Comparison of ENCODE assay signal across 10 cellular contexts in the genomic region with DNA sequence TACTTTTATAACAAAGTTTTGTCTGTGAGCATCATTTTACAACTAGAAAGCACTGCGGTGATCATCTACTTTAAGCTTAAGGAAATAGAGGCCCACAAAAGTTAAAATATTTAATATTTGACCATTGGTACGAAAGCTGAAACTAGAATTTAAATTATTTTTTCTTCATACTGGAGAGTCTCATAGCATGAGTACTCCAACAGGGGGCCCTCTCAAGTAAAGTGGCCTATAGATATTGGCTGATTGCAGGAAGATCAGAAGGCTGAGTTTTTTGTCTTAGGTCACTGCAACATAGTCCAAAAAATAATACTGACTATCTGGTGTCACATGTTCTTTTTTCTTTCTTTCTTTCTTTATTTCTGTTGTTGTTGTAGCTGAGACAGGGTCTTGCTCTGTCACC.
A peak's percentile ranks its signal among the peaks of the same experiment; 100 is the strongest.
DNase-seq lines count a peak whose midpoint lies in the region; ATAC-seq and TF ChIP-seq lines count a peak whose summit lies in the region.
"Had no signal": no experiment of that assay in that cellular context is flagged by ENCODE, and none has a peak within 500 bp of the region (broad histone marks: within the 10 kb centered on the region; RNA-seq: fewer than 3 reads in every experiment).

No MANE protein-coding gene starts in this region.

- H2AFZ ChIP-seq in OCI-LY3 (ENCODE audit: low read depth, low read length) (no peak overlapping the region), hepatocyte (no peak overlapping the region)

- POLR2A ChIA-PET in BJ (lab: Charles Lee), result interaction anchor here (0.6 kb wide), 1 partner anchor 1252 kb away, joined by 3 read pairs; no protein-coding TSS in a partner anchor

- H3K4me1 ChIP-seq in OCI-LY3 (ENCODE audit: low read length), result no peaks in the 10 kb centered on the region
- H3K4me1 ChIP-seq in hepatocyte (ENCODE audit: insufficient read depth), result peaks cover 8% of the 10 kb centered on the region
- H3K4me1 ChIP-seq: uterus had no signal

- TF ChIP-seq CTCF in BJ (IDR thresholded peaks at IDR 0.05; ENCODE audit: insufficient read depth, low read depth, low read length), result peak; percentile 12; the same call in 1 of the 2 replicates
- TF ChIP-seq CTCF in OCI-LY3 (IDR thresholded peaks at IDR 0.05; ENCODE audit: low read depth, low read length), result peak; percentile 48
- peak; percentile 30 for TF ChIP-seq CTCF in hepatocyte (IDR thresholded peaks at IDR 0.05; ENCODE audit: poor library complexity)

- H3K36me3 ChIP-seq in BJ (ENCODE audit: control insufficient read depth, insufficient read depth, low read length), result no peaks in the 10 kb centered on the region
- no peaks in the 10 kb centered on the region for H3K36me3 ChIP-seq in OCI-LY3 (replicated peaks; ENCODE audit: low read depth, low read length)
- H3K36me3 ChIP-seq in hepatocyte (replicated peaks; ENCODE audit: insufficient read depth, low read depth), result no peaks in the 10 kb centered on the region
- H3K36me3 ChIP-seq: uterus had no signal

- H3K79me2 ChIP-seq in OCI-LY3 (ENCODE audit: low read length) (no peaks in the 10 kb centered on the region), hepatocyte (no peaks in the 10 kb centered on the region)

- H3K9me3 ChIP-seq in OCI-LY3 (ENCODE audit: insufficient read depth, low read length) (no peaks in the 10 kb centered on the region), hepatocyte (ENCODE audit: low read depth) (no peaks in the 10 kb centered on the region)
- H3K9me3 ChIP-seq: uterus had no signal

- ATAC-seq in GM18861 (IDR thresholded peaks at IDR 0.05; ENCODE audit: unreplicated experiment) (peak; percentile 52), left colon (no peak)
- ATAC-seq in stimulated activated memory B cell treated with anti-CD40 and anti-IgM and Interleukin-4, amounts not matched to agents 10 μg/mL and 1 μg/mL and 100 μg/mL, for 72 hours, result no peak

- H3K36me3 Mint-ChIP-seq in stimulated activated memory B cell treated with anti-CD40 and anti-IgM and Interleukin-4, amounts not matched to agents 10 μg/mL and 1 μg/mL and 100 μg/mL, for 72 hours, result no peaks in the 10 kb centered on the region

- no peak overlapping the region for H3K27ac Mint-ChIP-seq in stimulated activated memory B cell treated with anti-CD40 and anti-IgM and Interleukin-4, amounts not matched to agents 10 μg/mL and 1 μg/mL and 100 μg/mL, for 72 hours

- no peaks in the 10 kb centered on the region for H3K9me2 ChIP-seq in hepatocyte (replicated peaks; ENCODE audit: insufficient read depth)

- WGBS in hepatocyte (ENCODE audit: low lambda C conversion rate, missing lambda C conversion rate), result 92% methylated on average over 2 of the region's 2 CpGs

- H4K20me1 ChIP-seq in OCI-LY3 (ENCODE audit: insufficient read depth, low read length) (no peaks in the 10 kb centered on the region), hepatocyte (ENCODE audit: insufficient read depth, poor library complexity, severe bottlenecking) (no peaks in the 10 kb centered on the region)

- DNase-seq in BJ (ENCODE audit: low read depth), result no peak
- DNase-seq in hepatocyte (ENCODE audit: low spot score), result no peak
- no peak for DNase-seq in left colon
- no peak for DNase-seq in activated T-cell treated with anti-CD3 and anti-CD28 coated beads, Interleukin-2, amount 50 U/mL, for 48 hours
- DNase-seq in NCI-H2081 (lab: John Stamatoyannopoulos, UW), result no peak
- DNase-seq: head of caudate nucleus, uterus had no signal

- no peak overlapping the region for H3K9ac ChIP-seq in OCI-LY3 (ENCODE audit: low read length)

- no peak overlapping the region for H3K4me2 ChIP-seq in OCI-LY3 (ENCODE audit: low read length)
- no peak overlapping the region for H3K4me2 ChIP-seq in hepatocyte

- H3K4me3 ChIP-seq in BJ (ENCODE audit: low read depth, low read length), result no peak overlapping the region
- H3K4me3 ChIP-seq in OCI-LY3 (ENCODE audit: low read length), result no peak overlapping the region
- H3K4me3 ChIP-seq in hepatocyte, result no peak overlapping the region
- H3K4me3 ChIP-seq: uterus had no signal

- H3K9me3 Mint-ChIP-seq in stimulated activated memory B cell treated with anti-CD40 and anti-IgM and Interleukin-4, amounts not matched to agents 10 μg/mL and 1 μg/mL and 100 μg/mL, for 72 hours, result no peaks in the 10 kb centered on the region

- H3K27ac ChIP-seq in OCI-LY3 (ENCODE audit: low read length) (no peak overlapping the region), hepatocyte (peak overlapping the region; percentile 77)

- H3K27me3 ChIP-seq in BJ (ENCODE audit: control insufficient read depth, insufficient read depth, low read length), result no peaks in the 10 kb centered on the region
- H3K27me3 ChIP-seq in OCI-LY3 (ENCODE audit: low read depth, low read length), result no peaks in the 10 kb centered on the region
- no peaks in the 10 kb centered on the region for H3K27me3 ChIP-seq in hepatocyte
- H3K27me3 ChIP-seq: uterus had no signal

- no peaks in the 10 kb centered on the region for H3K27me3 Mint-ChIP-seq in stimulated activated memory B cell treated with anti-CD40 and anti-IgM and Interleukin-4, amounts not matched to agents 10 μg/mL and 1 μg/mL and 100 μg/mL, for 72 hours

- intact Hi-C loops in left colon (cut with DNase I, micrococcal nuclease), result no loop called here

- CTCF ChIA-PET in BJ (lab: Yijun Ruan, JAX), result interaction anchor here (1.0 to 1.1 kb wide), 2 partner anchors 9 to 63 kb away, joined by 3 read pairs; no protein-coding TSS in a partner anchor

- H3K4me1 Mint-ChIP-seq in stimulated activated memory B cell treated with anti-CD40 and anti-IgM and Interleukin-4, amounts not matched to agents 10 μg/mL and 1 μg/mL and 100 μg/mL, for 72 hours, result no peaks in the 10 kb centered on the region

- H3K4me3 Mint-ChIP-seq in stimulated activated memory B cell treated with anti-CD40 and anti-IgM and Interleukin-4, amounts not matched to agents 10 μg/mL and 1 μg/mL and 100 μg/mL, for 72 hours, result no peak overlapping the region
